ENCODE assay signal across 8 cellular contexts in genomic region chr2:8575011-8575750, GRCh38.
DNase-seq lines count a peak whose midpoint lies in the region; ATAC-seq, FAIRE-seq and TF ChIP-seq lines count a peak whose summit lies in the region.

No MANE protein-coding gene starts in this region.

- ATAC-seq in omental fat pad (ENCODE audit: low FRiP score): no peak
- no peak for ATAC-seq in HG03469 (IDR thresholded peaks at IDR 0.05; ENCODE audit: unreplicated experiment)

- no peak for TF ChIP-seq CTCF in adrenal gland (IDR thresholded peaks at IDR 0.05)
- no peak for TF ChIP-seq CTCF in omental fat pad (IDR thresholded peaks at IDR 0.05)

- H3K27me3 ChIP-seq in adrenal gland: no peaks in the 10 kb centered on the region

- peak overlapping the region in 3 of 5 donors; percentile 2 to 87 (median 81) for H3K27ac ChIP-seq in adrenal gland

- DNase-seq in GM18507 (ENCODE audit: extremely low spot score, insufficient read length, low read depth) (no peak), RPMI7951 (ENCODE audit: low read depth) (peak; percentile 70), adrenal gland (peak in 4 of 7 donors; percentile 18 to 61 (median 42)), omental fat pad (ENCODE audit: low spot score) (peak; percentile 4), LoVo (ENCODE audit: low spot score) (no peak), iPS-NIHi7 (ENCODE audit: extremely low spot score) (no peak), kidney glomerular epithelial cell (lab: John Stamatoyannopoulos, UW) (no peak)

- peak overlapping the region in 1 of 4 donors; percentile 14 for H3K4me3 ChIP-seq in adrenal gland

- WGBS in adrenal gland, 4 donors: 34 to 50% (median 43%) methylated on average over 18 to 23 of the region's 23 CpGs

- peak; percentile 50 for FAIRE-seq in GM18507 (lab: Jason Lieb, UNC)

- H3K36me3 ChIP-seq in adrenal gland (replicated peaks in 1 of 2): no peaks in the 10 kb centered on the region

- no peak for TF ChIP-seq POLR2A in adrenal gland (IDR thresholded peaks at IDR 0.05)

- no peaks in the 10 kb centered on the region for H3K9me3 ChIP-seq in adrenal gland (replicated peaks in 1 of 3)

- peaks cover 19 to 45% of the 10 kb centered on the region in 2 donors for H3K4me1 ChIP-seq in adrenal gland (replicated peaks in 1 of 2)

- intact Hi-C loops in adrenal gland (cut with DNase I): no loop called here

Comparison
In these comparisons a context has a peak if more than half of its experiments do, and no peak if none do; other contexts are left out.
1. DNase-seq: peak in RPMI7951 (single experiment), adrenal gland (4 of 7) and omental fat pad (single experiment); none in GM18507 (single experiment), LoVo (single experiment), iPS-NIHi7 (single experiment) and kidney glomerular epithelial cell (single experiment).